Comparison of ENCODE assay signal across 8 cellular contexts in the genomic region with DNA sequence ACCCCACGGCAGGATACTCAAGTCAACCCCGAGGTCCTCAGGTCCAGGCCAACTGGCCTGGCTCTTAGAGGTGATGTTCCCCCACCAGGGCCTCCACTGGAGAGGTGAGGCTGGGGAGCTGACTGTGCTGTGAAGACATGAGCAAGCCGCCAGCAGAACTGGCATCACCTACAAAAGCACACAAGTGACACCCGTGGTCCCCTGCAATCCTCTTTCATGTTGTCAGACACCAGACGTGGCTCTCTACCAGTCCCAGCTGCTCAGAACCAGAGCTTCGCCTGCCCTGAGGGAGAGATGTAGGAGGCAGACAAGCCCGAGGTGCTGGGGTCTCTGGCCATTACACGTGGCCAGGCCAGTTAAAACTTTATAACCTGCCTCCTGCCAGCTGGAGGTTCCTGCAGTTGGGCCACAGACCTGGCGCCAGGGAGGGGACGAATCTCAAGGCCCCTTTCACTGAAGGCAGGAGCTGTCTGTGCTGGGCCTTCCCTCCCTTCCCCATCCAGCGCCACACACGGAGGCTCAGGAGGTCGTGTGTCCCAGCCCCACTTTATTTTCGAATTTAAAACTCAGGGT. TPM values are rescaled to one million over a fixed set of nuclear protein-coding genes. Genes with fewer than 3 reads are reported as not detected.
DNase-seq lines count a peak whose midpoint lies in the region; ATAC-seq lines count a peak whose summit lies in the region.

No MANE protein-coding gene starts in this region.

- peak overlapping the region; percentile 78 for H3K9ac ChIP-seq in neuronal stem cell (ENCODE audit: low read depth, low read length, poor library complexity)

- peak overlapping the region; percentile 88 for H3K27ac Mint-ChIP-seq in central memory CD8-positive, alpha-beta T cell (ENCODE audit: low read depth)

- peaks cover 13 to 53% of the 10 kb centered on the region in 2 donors for H3K36me3 ChIP-seq in neuronal stem cell (replicated peaks in 1 of 2; ENCODE audit: control insufficient read depth in 2 of 2, insufficient read depth in 2 of 2, low read length in 2 of 2)

- DNase-seq in DMS 273 (lab: John Stamatoyannopoulos, UW; ENCODE audit: unreplicated experiment) (peak; percentile 66), NAMALWA (ENCODE audit: low spot score) (peak; percentile 29), neuronal stem cell (ENCODE audit: low spot score) (no peak), T-helper 9 cell (no peak), NOMO-1 (lab: John Stamatoyannopoulos, UW; ENCODE audit: unreplicated experiment in 2 of 2) (no peak)
- DNase-seq in central memory CD8-positive, alpha-beta T cell (ENCODE audit: low spot score in 2 of 2), result peak in 1 of 2 donors; percentile 18

- no peaks in the 10 kb centered on the region for H3K27me3 Mint-ChIP-seq in central memory CD8-positive, alpha-beta T cell

- H4K91ac ChIP-seq in neuronal stem cell (ENCODE audit: low read depth, low read length, poor library complexity), result no peak overlapping the region

- peaks cover 25% of the 10 kb centered on the region for H3K4me1 Mint-ChIP-seq in central memory CD8-positive, alpha-beta T cell

- H3K27ac ChIP-seq in neuronal stem cell (replicated peaks; ENCODE audit: low read length), result peak overlapping the region; percentile 60

- H3K36me3 Mint-ChIP-seq in central memory CD8-positive, alpha-beta T cell (ENCODE audit: insufficient read depth), result peaks cover 43% of the 10 kb centered on the region

- no peak overlapping the region for H2BK12ac ChIP-seq in neuronal stem cell (ENCODE audit: low read length)

- H3K14ac ChIP-seq in neuronal stem cell (ENCODE audit: low read length), result no peak overlapping the region

- H2BK5ac ChIP-seq in neuronal stem cell (ENCODE audit: low read length), result peak overlapping the region; percentile 77

- peak overlapping the region; percentile 84 for H3K18ac ChIP-seq in neuronal stem cell (ENCODE audit: low read length)

- peak overlapping the region; percentile 75 for H3K4me3 Mint-ChIP-seq in central memory CD8-positive, alpha-beta T cell

- H2AFZ ChIP-seq in neuronal stem cell (ENCODE audit: low read length), result no peak overlapping the region

- H2BK120ac ChIP-seq in neuronal stem cell (ENCODE audit: low read depth, low read length), result no peak overlapping the region

- peak overlapping the region in 1 of 2 donors; percentile 73 for H3K4me3 ChIP-seq in neuronal stem cell (ENCODE audit: low read length in 2 of 2)

- no peaks in the 10 kb centered on the region for H3K9me3 Mint-ChIP-seq in central memory CD8-positive, alpha-beta T cell

- no peak overlapping the region for H4K8ac ChIP-seq in neuronal stem cell (ENCODE audit: low read depth, low read length)

- H3K4me2 ChIP-seq in neuronal stem cell (ENCODE audit: insufficient read depth, low read length, poor library complexity, severe bottlenecking), result peak overlapping the region; percentile 100

- no peak for ATAC-seq in central memory CD8-positive, alpha-beta T cell (replicated peaks; ENCODE audit: extremely low read depth, poor library complexity, severe bottlenecking)
- ATAC-seq in HG03095 (IDR thresholded peaks at IDR 0.05; ENCODE audit: unreplicated experiment), result no peak
- no peak for ATAC-seq in GM18519 (IDR thresholded peaks at IDR 0.05; ENCODE audit: low FRiP score, unreplicated experiment)

- H3K4me1 ChIP-seq in neuronal stem cell (ENCODE audit: control insufficient read depth in 2 of 2, insufficient read depth in 1 of 2, low read depth in 1 of 2, low read length in 2 of 2), result peaks cover 3 to 7% of the 10 kb centered on the region in 2 donors

- peak overlapping the region; percentile 41 for H2AK5ac ChIP-seq in neuronal stem cell (ENCODE audit: low read depth, low read length)

- H3K23ac ChIP-seq in neuronal stem cell (ENCODE audit: low read depth, low read length, poor library complexity), result peak overlapping the region; percentile 40

- no peaks in the 10 kb centered on the region for H3K79me1 ChIP-seq in neuronal stem cell (ENCODE audit: low read depth, low read length)

- no peaks in the 10 kb centered on the region for H3K9me3 ChIP-seq in neuronal stem cell (replicated peaks in 1 of 2; ENCODE audit: control insufficient read depth in 2 of 2, insufficient read depth in 1 of 2, low read depth in 1 of 2, low read length in 2 of 2)

- peaks cover 0 to 5% (median 0%) of the 10 kb centered on the region in 3 experiments for H3K27me3 ChIP-seq in neuronal stem cell (ENCODE audit: control insufficient read depth in 3 of 3, insufficient read depth in 3 of 3, low read depth in 1 of 3, low read length in 3 of 3)

- no peak overlapping the region for H3K4ac ChIP-seq in neuronal stem cell (ENCODE audit: low read length)

- peak overlapping the region; percentile 62 for H2BK15ac ChIP-seq in neuronal stem cell (ENCODE audit: low read length)

- no CpG with 5 or more reads among the region's 14 CpGs for WGBS in neuronal stem cell (ENCODE audit: extremely low coverage in 2 of 2, insufficient read length in 2 of 2, insufficient replicate concordance in 1 of 2), 2 donors

RNA-seq across cellular contexts. Expression of a gene that starts 2.2 kb away (rescaled TPM):
- polyA plus RNA-seq in neuronal stem cell (2013, experiment 1 of 2), result 3.8 TPM
- polyA plus RNA-seq in neuronal stem cell (2013, experiment 2 of 2), result 3.8 TPM

RNA-seq across cellular contexts. Expression of a gene that starts 22.9 kb away (rescaled TPM):
- polyA plus RNA-seq in neuronal stem cell (2013, experiment 1 of 2), result 164 TPM
- 167 TPM for polyA plus RNA-seq in neuronal stem cell (2013, experiment 2 of 2)

Comparison
In these comparisons a context has a peak if more than half of its experiments do, and no peak if none do; other contexts are left out.
1. DNase-seq: peak in DMS 273 (single experiment) and NAMALWA (single experiment); none in neuronal stem cell (single experiment), T-helper 9 cell (single experiment) and NOMO-1 (0 of 2).